ENCODE assay signal across 7 cellular contexts in the genomic region with DNA sequence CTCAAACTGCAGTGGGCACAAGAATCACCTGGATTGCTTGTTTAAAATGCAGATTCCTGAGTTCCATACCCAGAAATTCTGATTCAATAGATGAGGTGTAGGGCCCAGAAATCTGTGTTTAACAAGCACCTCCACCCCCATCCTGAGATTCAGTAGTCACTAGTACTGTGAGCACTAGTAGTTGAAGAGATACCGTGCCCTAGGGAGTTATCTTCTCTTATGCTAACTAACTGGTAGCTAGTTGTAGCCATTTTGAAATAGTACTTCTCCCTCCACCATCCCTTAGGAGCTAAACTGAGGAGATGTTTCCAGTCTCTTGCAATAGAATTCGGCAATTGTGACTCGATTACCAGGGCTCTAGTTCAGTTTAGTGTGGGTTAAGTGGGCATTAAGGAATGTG. TPM values are rescaled to one million over a fixed set of nuclear protein-coding genes. Genes with fewer than 3 reads are reported as not detected.
"Had no signal": no experiment of that assay in that cellular context is flagged by ENCODE, and none has a peak within 500 bp of the region (broad histone marks: within the 10 kb centered on the region; RNA-seq: fewer than 3 reads in every experiment).

No MANE protein-coding gene starts in this region.

- H3K27ac Mint-ChIP-seq: H9 had no signal

- H3K4me3 Mint-ChIP-seq: H9 had no signal

- DNase-seq: GOT3, H9, HCEC 1CT, IMR-90 had no signal

- ATAC-seq: K562 had no signal

- H3K27ac ChIP-seq: HL-60 had no signal

- H3K4me3 ChIP-seq: K562 had no signal

RNA-seq across cellular contexts. Expression of gene KLHL34, which starts 18.4 kb away (rescaled TPM):
- total RNA-seq: H9, HT1080, IMR-90, K562 had no signal
- polyA plus RNA-seq: IMR-90, K562 had no signal
